16 cellular contexts compared by ENCODE assay signal in the genomic region with DNA sequence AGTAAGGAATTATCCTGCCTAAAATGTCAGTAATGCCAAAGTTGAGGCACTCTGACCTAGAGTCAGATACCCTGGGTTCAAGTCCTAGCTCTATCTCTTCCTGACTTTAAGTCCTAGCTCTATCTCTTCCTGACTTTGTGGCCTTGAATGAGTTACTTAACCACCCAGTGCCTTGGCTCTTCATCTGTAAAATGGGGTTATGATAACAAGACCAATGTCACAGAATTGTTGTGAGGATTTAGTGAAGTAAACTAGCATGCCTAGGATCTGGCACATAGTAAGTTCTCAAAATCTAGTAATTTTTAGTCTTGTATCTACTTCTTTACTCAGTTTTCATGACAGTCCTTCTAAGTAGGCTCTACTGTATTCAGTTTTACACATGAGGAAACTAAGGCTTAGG. TPM values are rescaled to one million over a fixed set of nuclear protein-coding genes. Genes with fewer than 3 reads are reported as not detected.
A peak's percentile ranks its signal among the peaks of the same experiment; 100 is the strongest.
DNase-seq lines count a peak whose midpoint lies in the region; ATAC-seq, FAIRE-seq and TF ChIP-seq lines count a peak whose summit lies in the region.
"Had no signal": no experiment of that assay in that cellular context is flagged by ENCODE, and none has a peak within 500 bp of the region (broad histone marks: within the 10 kb centered on the region; RNA-seq: fewer than 3 reads in every experiment).

No MANE protein-coding gene starts in this region.

- TF ChIP-seq RAD21 in GM12878 (IDR thresholded peaks at IDR 0.05; ENCODE audit: insufficient read depth, low read depth, low read length): no peak

- no peak overlapping the region for H2AFZ ChIP-seq in GM12878 (ENCODE audit: control insufficient read depth, low read depth, low read length)
- no peak overlapping the region for H2AFZ ChIP-seq in osteoblast (ENCODE audit: low read length)

- H3K36me3 Mint-ChIP-seq in activated CD8-positive, alpha-beta memory T cell treated with anti-CD3 and anti-CD28 coated beads, Interleukin-2, amount 10 ng/mL, durations not matched to agents 7 days and 5 days: peaks cover 9% of the 10 kb centered on the region
- no peaks in the 10 kb centered on the region for H3K36me3 Mint-ChIP-seq in IgD-negative memory B cell

- no peak for FAIRE-seq in GM12878 (lab: Jason Lieb, UNC)
- FAIRE-seq: pancreas had no signal

- RAD21 ChIA-PET in GM12878 (lab: Charles Lee; ENCODE audit: unreplicated experiment): no interaction called here

- POLR2A ChIA-PET in GM12878 (lab: Charles Lee): no interaction called here

- peak overlapping the region; percentile 5 for H3K4me3 Mint-ChIP-seq in activated CD8-positive, alpha-beta memory T cell treated with anti-CD3 and anti-CD28 coated beads, Interleukin-2, amount 10 ng/mL, durations not matched to agents 7 days and 5 days
- H3K4me3 Mint-ChIP-seq in IgD-negative memory B cell: peak overlapping the region in 3 of 4 donors; percentile 19 to 83 (median 56)

- no peak for ATAC-seq in activated CD8-positive, alpha-beta memory T cell treated with anti-CD3 and anti-CD28 coated beads, Interleukin-2, amount 10 ng/mL, durations not matched to agents 7 days and 5 days
- no peak for ATAC-seq in GM12878
- ATAC-seq: Panc1, pancreas had no signal

- H4K20me1 ChIP-seq in GM12878 (ENCODE audit: control insufficient read depth, insufficient read depth) (no peaks in the 10 kb centered on the region), osteoblast (ENCODE audit: insufficient read depth, low read length) (peaks cover 42% of the 10 kb centered on the region)

- H3K27me3 ChIP-seq in GM12878 (replicated peaks in 1 of 2; ENCODE audit: control insufficient read depth in 2 of 2, insufficient read depth in 2 of 2, low read length in 1 of 2) (no peaks in the 10 kb centered on the region), osteoblast (ENCODE audit: insufficient read depth, low read length) (no peaks in the 10 kb centered on the region)
- H3K27me3 ChIP-seq: pancreas had no signal

- H3K4me3 ChIP-seq in GM12878: peak overlapping the region; percentile 92
- H3K4me3 ChIP-seq in osteoblast (ENCODE audit: insufficient read depth, low read length): peak overlapping the region; percentile 87

- no peaks in the 10 kb centered on the region for H3K9me3 Mint-ChIP-seq in activated CD8-positive, alpha-beta memory T cell treated with anti-CD3 and anti-CD28 coated beads, Interleukin-2, amount 10 ng/mL, durations not matched to agents 7 days and 5 days (ENCODE audit: low read depth)
- H3K9me3 Mint-ChIP-seq in IgD-negative memory B cell: no peaks in the 10 kb centered on the region

- H3K9me3 ChIP-seq in GM12878 (replicated peaks; ENCODE audit: control insufficient read depth, insufficient read depth, low read length) (no peaks in the 10 kb centered on the region), osteoblast (ENCODE audit: low read depth, low read length) (no peaks in the 10 kb centered on the region)
- H3K9me3 ChIP-seq: pancreas had no signal

- DNase-seq in activated CD8-positive, alpha-beta memory T cell treated with anti-CD3 and anti-CD28 coated beads, Interleukin-2, amount 10 ng/mL, durations not matched to agents 7 days and 5 days: no peak
- no peak for DNase-seq in activated CD8-positive, alpha-beta memory T cell treated with anti-CD3 and anti-CD28 coated beads, Interleukin-2, amount 50 U/mL, for 4 hours
- no peak for DNase-seq in GM12878 (ENCODE audit: low read depth, low spot score)
- no peak for DNase-seq in osteoblast (ENCODE audit: insufficient read length, low spot score, missing footprints)
- no peak for DNase-seq in stimulated activated CD4-positive, alpha-beta T cell treated with anti-CD3 and anti-CD28 coated beads, Interleukin-1b, Interleukin-23, amount 100 ng/mL, for 48 hours
- no peak for DNase-seq in NCI-H1694 treated with DMSO at 0.1 percent for 48 hours (lab: John Stamatoyannopoulos, UW)
- DNase-seq in CD1c-positive myeloid dendritic cell (ENCODE audit: extremely low spot score): no peak
- DNase-seq: activated CD8-positive, alpha-beta memory T cell treated with anti-CD3 and anti-CD28 coated beads for 24 hours; anterior cingulate cortex; dermis blood vessel endothelial cell; DMS53; NCI-H1105 treated with DMSO at 0.1 percent for 48 hours; NCI-H345; pancreas had no signal

- in situ Hi-C loops in GM12878 (cut with MboI): no loop called here

- SMC1A ChIA-PET in GM12878 (lab: Charles Lee; ENCODE audit: uncharacterized antibody, unreplicated experiment): no interaction called here

- H3K4me1 ChIP-seq in GM12878 (ENCODE audit: control insufficient read depth, insufficient read depth, low read length): peaks cover 9% of the 10 kb centered on the region
- H3K4me1 ChIP-seq in osteoblast (ENCODE audit: insufficient read depth, low read length): peaks cover 45% of the 10 kb centered on the region

- no TSS peak for BruUV-seq in GM12878 (replicated peaks; lab: Mats Ljungman, UMichigan)

- H3K27me3 Mint-ChIP-seq in activated CD8-positive, alpha-beta memory T cell treated with anti-CD3 and anti-CD28 coated beads, Interleukin-2, amount 10 ng/mL, durations not matched to agents 7 days and 5 days: no peaks in the 10 kb centered on the region
- H3K27me3 Mint-ChIP-seq in IgD-negative memory B cell: no peaks in the 10 kb centered on the region

- no peak for TF ChIP-seq POLR2A in GM12878 (IDR thresholded peaks at IDR 0.05; ENCODE audit: low read depth, low read length)

- peaks cover 69% of the 10 kb centered on the region for H3K79me2 ChIP-seq in GM12878 (ENCODE audit: control insufficient read depth, insufficient read depth, low read length)
- peaks cover 73% of the 10 kb centered on the region for H3K79me2 ChIP-seq in osteoblast (ENCODE audit: insufficient read depth, low read length)

- TF ChIP-seq CTCF in GM12878 (IDR thresholded peaks at IDR 0.05 in 2 of 3, conservative IDR thresholded peaks at IDR 0.05 in 1 of 3; ENCODE audit: control insufficient read depth in 2 of 3, extremely low read depth in 1 of 3, insufficient read depth in 1 of 3, low read depth in 3 of 3, low read length in 3 of 3) (no peak), osteoblast (IDR thresholded peaks at IDR 0.05; ENCODE audit: extremely low read depth, low read depth, low read length) (no peak)

- CTCF ChIA-PET in activated CD8-positive, alpha-beta memory T cell treated with anti-CD3 and anti-CD28 coated beads, Interleukin-2, amount 10 ng/mL, durations not matched to agents 7 days and 5 days (lab: Charles Lee): no interaction called here
- CTCF ChIA-PET in GM12878 (lab: Yijun Ruan, JAX): no interaction called here

- no peak for TF ChIP-seq EP300 in GM12878 (IDR thresholded peaks at IDR 0.05; ENCODE audit: borderline replicate concordance in 1 of 2, control insufficient read depth in 1 of 2, low read depth in 2 of 2, low read length in 2 of 2)

- H3K4me2 ChIP-seq in GM12878 (ENCODE audit: control insufficient read depth, insufficient read depth): peak overlapping the region; percentile 97
- peak overlapping the region; percentile 98 for H3K4me2 ChIP-seq in osteoblast (ENCODE audit: insufficient read depth, low read length)

- no peak overlapping the region for H3K27ac Mint-ChIP-seq in activated CD8-positive, alpha-beta memory T cell treated with anti-CD3 and anti-CD28 coated beads, Interleukin-2, amount 10 ng/mL, durations not matched to agents 7 days and 5 days
- H3K27ac Mint-ChIP-seq in IgD-negative memory B cell: peak overlapping the region in 2 of 3 donors; percentile 20 to 88

- H3K9ac ChIP-seq in GM12878 (ENCODE audit: control insufficient read depth, insufficient read depth, low read length): no peak overlapping the region

- H3K4me1 Mint-ChIP-seq in activated CD8-positive, alpha-beta memory T cell treated with anti-CD3 and anti-CD28 coated beads, Interleukin-2, amount 10 ng/mL, durations not matched to agents 7 days and 5 days: peaks cover 48% of the 10 kb centered on the region
- H3K4me1 Mint-ChIP-seq in IgD-negative memory B cell: peaks cover 40 to 63% (median 52%) of the 10 kb centered on the region in 3 donors

- intact Hi-C loops in GM12878 (cut with micrococcal nuclease; ENCODE audit: unreplicated experiment): no loop called here

- no peak overlapping the region for H3K27ac ChIP-seq in GM12878 (ENCODE audit: control insufficient read depth, insufficient read depth)
- no peak overlapping the region for H3K27ac ChIP-seq in osteoblast (ENCODE audit: low read depth, low read length)
- H3K27ac ChIP-seq: pancreas had no signal

- no peaks in the 10 kb centered on the region for H3K36me3 ChIP-seq in GM12878 (ENCODE audit: control insufficient read depth in 2 of 2, insufficient read depth in 2 of 2, low read length in 1 of 2)
- peaks cover 4% of the 10 kb centered on the region for H3K36me3 ChIP-seq in osteoblast (ENCODE audit: insufficient read depth, low read length)
- H3K36me3 ChIP-seq: pancreas had no signal

RNA-seq across cellular contexts. Expression of a gene that starts 2.0 kb away (rescaled TPM):
- 10 to 100 TPM; 14.0 to 19.8 TPM for total RNA-seq in activated CD8-positive, alpha-beta memory T cell treated with anti-CD3 and anti-CD28 coated beads, Interleukin-2, amount 10 ng/mL, durations not matched to agents 7 days and 5 days
- 10.1 TPM for polyA plus RNA-seq in IgD-negative memory B cell
- total RNA-seq in GM12878 (2013; cell fraction: nucleolus; rRNA removed): 39.5 and 42.8 TPM in 2 replicates
- 12.1 and 13.6 TPM in 2 replicates for total RNA-seq in GM12878 (2014; rRNA removed)
- total RNA-seq in GM12878 (2014; rRNA removed; fragmentation: Illumina TruSeq; extraction: Trizol): 9.5 and 10.0 TPM in 2 replicates
- 21.4 and 23.8 TPM in 2 replicates for total RNA-seq in GM12878 (2021)
- 8.7 TPM for polyA plus RNA-seq in GM12878 (2011; ENCODE audit: low read depth)
- 17.7 and 21.3 TPM in 2 replicates for polyA plus RNA-seq in GM12878 (2011; rRNA removed)
- 15.8 and 19.9 TPM in 2 replicates for polyA plus RNA-seq in GM12878 (2011; cell fraction: cytosol; rRNA removed)
- polyA plus RNA-seq in GM12878 (2011; cell fraction: nucleus; rRNA removed): 25.5 and 25.9 TPM in 2 replicates
- polyA plus RNA-seq in GM12878 (2012): 7.5 and 10.1 TPM in 2 replicates
- polyA plus RNA-seq in GM12878 (2014; fragmentation: Illumina TruSeq; extraction: Trizol): 12.3 and 12.6 TPM in 2 replicates
- polyA plus RNA-seq in GM12878 (2014; fragmentation: Nextera tagmentation; extraction: Ambion mirVana): 10 to 100 TPM in 1 of 2 experiments, 1 to 10 TPM in 1; 7.1 to 11.4 TPM
- 10.1 and 10.9 TPM in 2 replicates for polyA plus RNA-seq in GM12878 (2014; rRNA removed)
- 10 to 100 TPM; 18.6 to 23.3 TPM for polyA plus RNA-seq in GM12878 (2016; fragmentation: Nextera tagmentation; extraction: Ambion mirVana)
- 45.8 and 47.4 TPM in 2 replicates for polyA minus RNA-seq in GM12878 (2011; rRNA and poly(A)+ RNA removed)
- 10.7 and 12.6 TPM in 2 replicates for polyA minus RNA-seq in GM12878 (2011; cell fraction: cytosol; rRNA and poly(A)+ RNA removed)
- 27.4 and 38.9 TPM in 2 replicates for polyA minus RNA-seq in GM12878 (2011; cell fraction: nucleus; rRNA and poly(A)+ RNA removed)
- total RNA-seq in osteoblast: 30.4 and 34.7 TPM in 2 replicates
